In the genomic region with DNA sequence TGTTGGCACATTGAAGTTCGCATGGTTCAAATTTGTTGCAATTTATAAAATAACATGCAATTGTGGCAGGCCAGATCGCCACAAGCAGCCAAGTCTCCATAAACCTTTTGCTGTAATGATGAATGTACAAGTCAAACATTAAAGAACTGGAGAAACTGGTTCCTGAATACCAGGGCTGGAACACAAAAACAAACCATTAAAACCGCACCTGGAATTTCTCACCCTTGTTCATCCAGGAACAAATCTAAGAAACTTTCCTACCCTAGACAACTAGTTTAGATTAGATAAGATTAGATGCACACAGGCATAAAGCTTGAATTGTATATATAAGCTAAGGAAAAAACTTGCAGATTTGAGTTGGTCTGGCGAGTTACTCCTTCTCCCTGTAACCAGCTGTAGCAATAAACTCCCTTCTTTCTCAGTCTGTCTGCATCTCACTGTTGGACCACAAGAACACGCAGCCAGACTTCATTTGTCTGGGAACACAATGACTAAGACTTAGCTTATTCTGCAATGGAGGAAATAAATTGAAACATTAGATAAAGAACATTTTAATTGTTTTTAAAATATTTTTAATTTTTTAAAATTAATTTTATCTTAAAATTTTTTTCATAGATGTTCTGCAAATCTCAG, we compare ENCODE assay signal across 17 cellular contexts.
DNase-seq lines count a peak whose midpoint lies in the region; ATAC-seq and TF ChIP-seq lines count a peak whose summit lies in the region.
"Had no signal": no experiment of that assay in that cellular context is flagged by ENCODE, and none has a peak within 500 bp of the region (broad histone marks: within the 10 kb centered on the region; RNA-seq: fewer than 3 reads in every experiment).

No MANE protein-coding gene starts in this region.

- H3K9me3 ChIP-seq in prostate gland, result no peaks in the 10 kb centered on the region
- H3K9me3 ChIP-seq: left lung, tibial artery had no signal

- peak; percentile 90 for DNase-seq in DMS53 (lab: John Stamatoyannopoulos, UW)
- DNase-seq in NCI-H748 (lab: John Stamatoyannopoulos, UW; ENCODE audit: unreplicated experiment), result peak; percentile 85
- DNase-seq in iPS-NIHi11 (ENCODE audit: low spot score), result peak; percentile 11
- DNase-seq in prostate gland (ENCODE audit: low spot score), result peak; percentile 43
- no peak for DNase-seq in cerebellar cortex (ENCODE audit: low spot score)
- DNase-seq in RPMI8226, result no peak
- DNase-seq: erythroblast; left lung; NCI-H1105; NCI-H69; stimulated activated naive CD4-positive, alpha-beta T cell treated with Interleukin-2 at 50 U/mL for 16 hours; T-helper 9 cell; tibial artery had no signal

- 30% methylated on average over 5 of the region's 5 CpGs for WGBS in prostate gland

- H3K4me1 ChIP-seq in prostate gland (replicated peaks), result no peaks in the 10 kb centered on the region
- H3K4me1 ChIP-seq: left lung, tibial artery had no signal

- TF ChIP-seq POLR2A in prostate gland (IDR thresholded peaks at IDR 0.05), result no peak

- ATAC-seq in GM18519 (IDR thresholded peaks at IDR 0.05; ENCODE audit: low FRiP score, unreplicated experiment) (no peak), HG02852 (IDR thresholded peaks at IDR 0.05; ENCODE audit: unreplicated experiment) (no peak)
- ATAC-seq: activated T-helper 17 cell treated with anti-CD3 and anti-CD28 coated beads, Interleukin-2, amount 50 U/mL, for 72 hours; left lung; sciatic nerve had no signal

- intact Hi-C loops in prostate gland (cut with DNase I), result no loop called here

- no peaks in the 10 kb centered on the region for H3K27me3 ChIP-seq in prostate gland (replicated peaks; ENCODE audit: insufficient read depth)
- H3K27me3 ChIP-seq: left lung, tibial artery had no signal

- no peaks in the 10 kb centered on the region for H3K36me3 ChIP-seq in prostate gland
- H3K36me3 ChIP-seq: left lung, tibial artery had no signal

- H3K4me3 ChIP-seq in prostate gland, result no peak overlapping the region
- H3K4me3 ChIP-seq: left lung, tibial artery had no signal

- H3K27ac ChIP-seq in prostate gland, result peak overlapping the region in 1 of 2 donors; percentile 20
- H3K27ac ChIP-seq: left lung, tibial artery had no signal

- no peak for TF ChIP-seq CTCF in prostate gland (IDR thresholded peaks at IDR 0.05)

Comparison
In these comparisons a context has a peak if more than half of its experiments do, and no peak if none do; other contexts are left out.
1. DNase-seq: peak in DMS53 (single experiment), NCI-H748 (single experiment), iPS-NIHi11 (single experiment) and prostate gland (single experiment); none in cerebellar cortex (single experiment) and RPMI8226 (single experiment).